ENCODE assay signal across 24 cellular contexts in genomic region chr1:112529301-112529700, GRCh38. TPM values are rescaled to one million over a fixed set of nuclear protein-coding genes. Genes with fewer than 3 reads are reported as not detected.
DNase-seq lines count a peak whose midpoint lies in the region; ATAC-seq, FAIRE-seq and TF ChIP-seq lines count a peak whose summit lies in the region.
"Had no signal": no experiment of that assay in that cellular context is flagged by ENCODE, and none has a peak within 500 bp of the region (broad histone marks: within the 10 kb centered on the region; RNA-seq: fewer than 3 reads in every experiment).

No MANE protein-coding gene starts in this region.

- H3K56ac ChIP-seq in IMR-90 (ENCODE audit: extremely low read depth, insufficient read depth, low read length), result peak overlapping the region; percentile 1; the same call in 1 of the 2 replicates

- no peaks in the 10 kb centered on the region for H3K27me3 ChIP-seq in IMR-90 (ENCODE audit: control insufficient read depth, insufficient read depth, low read length)
- H3K27me3 ChIP-seq in SJSA1 (replicated peaks), result no peaks in the 10 kb centered on the region
- no peaks in the 10 kb centered on the region for H3K27me3 ChIP-seq in suprapubic skin
- H3K27me3 ChIP-seq: thyroid gland had no signal

- no peak overlapping the region for H3K23ac ChIP-seq in IMR-90 (ENCODE audit: low read depth, low read length)

- no peak overlapping the region; the same call in 1 of the 2 replicates for H3K4ac ChIP-seq in IMR-90 (ENCODE audit: low read depth, low read length)

- H2BK5ac ChIP-seq in IMR-90 (ENCODE audit: low read depth, low read length, poor library complexity, severe bottlenecking), result peak overlapping the region; percentile 98

- H4K20me1 ChIP-seq in IMR-90 (ENCODE audit: insufficient read depth, low read length), result no peaks in the 10 kb centered on the region

- no peak overlapping the region; the same call in 1 of the 2 replicates for H3K14ac ChIP-seq in IMR-90 (replicated peaks; ENCODE audit: low read depth, low read length)

- BruUV-seq in IMR-90 (replicated peaks; lab: Mats Ljungman, UMichigan), result no TSS peak

- H2AK9ac ChIP-seq in IMR-90 (replicated peaks; ENCODE audit: low read depth, low read length, poor library complexity), result no peak overlapping the region

- H4K91ac ChIP-seq in IMR-90 (ENCODE audit: insufficient read depth, low read depth, low read length), result peak overlapping the region; percentile 77; the same call in 1 of the 2 replicates

- peaks cover 12% of the 10 kb centered on the region for H3K36me3 ChIP-seq in IMR-90 (ENCODE audit: control insufficient read depth, insufficient read depth, low read length)
- H3K36me3 ChIP-seq in SJSA1, result peaks cover 18% of the 10 kb centered on the region
- peaks cover 25% of the 10 kb centered on the region for H3K36me3 ChIP-seq in suprapubic skin

- H4K5ac ChIP-seq in IMR-90 (ENCODE audit: low read depth, low read length), result peak overlapping the region; percentile 14; the same call in 1 of the 2 replicates

- H3K4me2 ChIP-seq in IMR-90 (ENCODE audit: low read depth, low read length), result peak overlapping the region; percentile 35; the same call in 1 of the 2 replicates

- DNase-seq in IMR-90, result peak; percentile 88
- peak in 1 of 2 experiments; percentile 38 for DNase-seq in SJSA1 (ENCODE audit: low read depth in 1 of 2, low spot score in 2 of 2)
- peak; percentile 65 for DNase-seq in fibroblast of gingiva (ENCODE audit: low read depth)
- no peak for DNase-seq in suprapubic skin (ENCODE audit: low spot score in 2 of 2)
- no peak for DNase-seq in frontal cortex (ENCODE audit: low spot score in 2 of 2)
- DNase-seq in HUDEP-2 (lab: John Stamatoyannopoulos, UW; ENCODE audit: unreplicated experiment in 76 of 76), result no peak
- DNase-seq in AG20443 (ENCODE audit: low spot score), result no peak
- DNase-seq: activated CD8-positive, alpha-beta T cell treated with anti-CD3 and anti-CD28 coated beads, Interleukin-2, amount 10 ng/mL, durations not matched to agents 7 days and 5 days; activated naive CD4-positive, alpha-beta T cell; activated T-cell treated with anti-CD3 and anti-CD28 coated beads, Interleukin-2, amount 50 U/mL, for 1 hour; aorta; DND-41; effector memory CD8-positive, alpha-beta T cell; MM.1S; NCI-H1436; NCI-H345; stimulated activated CD4-positive, alpha-beta T cell treated with anti-CD3 and anti-CD28 coated beads, Interleukin-2, amount 100 ng/mL, for 48 hours; stimulated activated naive CD4-positive, alpha-beta T cell treated with Interleukin-2 at 50 U/mL for 16 hours; T1000; thyroid gland had no signal

- intact Hi-C loops in IMR-90 (cut with micrococcal nuclease), result no loop called here

- H2AFZ ChIP-seq in IMR-90 (replicated peaks; ENCODE audit: low read length, poor library complexity), result no peak overlapping the region

- H3K4me1 ChIP-seq in IMR-90 (ENCODE audit: control insufficient read depth, insufficient read depth, low read length), result peaks cover 26% of the 10 kb centered on the region
- H3K4me1 ChIP-seq in SJSA1 (replicated peaks), result peaks cover 75% of the 10 kb centered on the region
- H3K4me1 ChIP-seq in suprapubic skin, result peaks cover 11% of the 10 kb centered on the region
- H3K4me1 ChIP-seq: thyroid gland had no signal

- H3K4me3 ChIP-seq in IMR-90 (ENCODE audit: insufficient read depth, low read depth, low read length) (no peak overlapping the region), SJSA1 (no peak overlapping the region), suprapubic skin (no peak overlapping the region)
- H3K4me3 ChIP-seq: smooth muscle cell, thyroid gland had no signal

- FAIRE-seq in frontal cortex (lab: Jason Lieb, UNC), result no peak
- FAIRE-seq: GM18507 had no signal

- peak overlapping the region; percentile 91; the same call in 1 of the 2 replicates for H2AK5ac ChIP-seq in IMR-90 (ENCODE audit: low read depth, low read length)

- peak; percentile 32 for ATAC-seq in IMR-90 (ENCODE audit: low read depth)
- ATAC-seq: activated CD4-positive, CD25-positive, alpha-beta regulatory T cell treated with anti-CD3 and anti-CD28 coated beads, Interleukin-2, amount 50 U/mL, for 24 hours; activated CD8-positive, alpha-beta T cell treated with anti-CD3 and anti-CD28 coated beads, Interleukin-2, amount 10 ng/mL, durations not matched to agents 7 days and 5 days; effector memory CD8-positive, alpha-beta T cell had no signal

- peaks cover 12% of the 10 kb centered on the region for H3K9me1 ChIP-seq in IMR-90 (ENCODE audit: insufficient read depth, low read length)

- H3K9ac ChIP-seq in IMR-90 (ENCODE audit: low read depth, low read length), result no peak overlapping the region

- no peak overlapping the region for H2BK120ac ChIP-seq in IMR-90 (ENCODE audit: low read depth, low read length)

- H3K27ac ChIP-seq in IMR-90 (ENCODE audit: insufficient read depth, low read length) (no peak overlapping the region), SJSA1 (peak overlapping the region; percentile 82), suprapubic skin (peak overlapping the region; percentile 38)
- H3K27ac ChIP-seq: thyroid gland had no signal

- peak overlapping the region; percentile 24 to 53; a peak in 1 of 4 replicates for H4K8ac ChIP-seq in IMR-90 (ENCODE audit: low read depth in 2 of 2, low read length in 2 of 2)

- in situ Hi-C loops in IMR-90 (cut with MboI; ENCODE audit: low sequenced_read_pairs), result no loop called here

- TF ChIP-seq CTCF in IMR-90 (conservative IDR thresholded peaks at IDR 0.05; ENCODE audit: low read depth, low read length) (no peak), suprapubic skin (IDR thresholded peaks at IDR 0.05) (no peak)

- peak overlapping the region; percentile 87; the same call in 1 of the 2 replicates for H2BK20ac ChIP-seq in IMR-90 (ENCODE audit: low read depth, low read length)

- TF ChIP-seq POLR2A in IMR-90 (IDR thresholded peaks at IDR 0.05; ENCODE audit: low read depth, low read length) (no peak), suprapubic skin (IDR thresholded peaks at IDR 0.05) (no peak)

- H3K9me3 ChIP-seq in IMR-90 (ENCODE audit: control insufficient read depth, insufficient read depth, low read length), result no peaks in the 10 kb centered on the region
- H3K9me3 ChIP-seq in SJSA1 (replicated peaks), result no peaks in the 10 kb centered on the region
- H3K9me3 ChIP-seq in suprapubic skin, result no peaks in the 10 kb centered on the region
- H3K9me3 ChIP-seq: thyroid gland had no signal

- POLR2A ChIA-PET in IMR-90 (lab: Charles Lee; ENCODE audit: unreplicated experiment), result no interaction called here

- CTCF ChIA-PET in IMR-90 (lab: Yijun Ruan, JAX), result interaction anchor here (1.3 to 1.8 kb wide), 2 partner anchors 16 to 28 kb away, joined by 4 to 6 read pairs; no protein-coding TSS in a partner anchor

- H2BK15ac ChIP-seq in IMR-90 (ENCODE audit: low read depth, low read length), result peak overlapping the region; percentile 95; the same call in 1 of the 3 replicates

- H3K79me1 ChIP-seq in IMR-90 (ENCODE audit: low read depth in 1 of 2, low read length in 2 of 2), result peaks cover 0 to 3% of the 10 kb centered on the region in 2 experiments; a peak in 1 of 4 replicates

- TF ChIP-seq RAD21 in IMR-90 (IDR thresholded peaks at IDR 0.05; ENCODE audit: low read length), result no peak

- TF ChIP-seq EP300 in suprapubic skin (IDR thresholded peaks at IDR 0.05), result no peak

- peak overlapping the region; percentile 89; the same call in 1 of the 2 replicates for H3K18ac ChIP-seq in IMR-90 (ENCODE audit: low read depth, low read length)

- dilution Hi-C loops in IMR-90 (cut with HindIII; ENCODE audit: low sequenced_read_pairs, unreplicated experiment), result no loop called here

TF ChIP-seq in IMR-90, 13 proteins besides CTCF, POLR2A, EP300 and RAD21:
- TF ChIP-seq RFX5 (IDR thresholded peaks at IDR 0.05; ENCODE audit: low read depth, low read length) (no peak), MAFK (IDR thresholded peaks at IDR 0.05; ENCODE audit: low read depth, low read length) (no peak), CEBPB (IDR thresholded peaks at IDR 0.05; ENCODE audit: low read depth, low read length) (peak; percentile 67)

RNA-seq across cellular contexts. Expression of gene WNT2B, which starts 20.5 kb away (rescaled TPM):
- total RNA-seq in IMR-90 (2012; rRNA removed), result 0.54 and 0.56 TPM in 2 replicates
- 0.50 TPM in 2 replicates for polyA plus RNA-seq in IMR-90 (2012; rRNA removed)
- 0.16 and 0.30 TPM in 2 replicates for polyA plus RNA-seq in IMR-90 (2012; cell fraction: cytosol; rRNA removed)
- polyA plus RNA-seq in IMR-90 (2012; cell fraction: nucleus; rRNA removed; ENCODE audit: low replicate concordance), result 3.6 and 4.1 TPM in 2 replicates
- 8.7 and 14.7 TPM in 2 replicates for total RNA-seq in SJSA1 (2014; rRNA removed; shearing (Covaris generic))
- total RNA-seq in suprapubic skin, result 10 to 100 TPM; 18.6 to 57.9 (median 38.8) TPM
- 2.0 TPM for total RNA-seq in frontal cortex
- total RNA-seq: activated CD8-positive, alpha-beta T cell treated with anti-CD3 and anti-CD28 coated beads, Interleukin-2, amount 10 ng/mL, durations not matched to agents 7 days and 5 days; RPMI7951 had no signal

Comparison
In these comparisons a context has a peak if more than half of its experiments do, and no peak if none do; other contexts are left out.
1. DNase-seq: peak in IMR-90 (single experiment) and fibroblast of gingiva (single experiment); none in suprapubic skin (0 of 2), frontal cortex (0 of 2), HUDEP-2 (0 of 76) and AG20443 (single experiment).